In the genomic region with DNA sequence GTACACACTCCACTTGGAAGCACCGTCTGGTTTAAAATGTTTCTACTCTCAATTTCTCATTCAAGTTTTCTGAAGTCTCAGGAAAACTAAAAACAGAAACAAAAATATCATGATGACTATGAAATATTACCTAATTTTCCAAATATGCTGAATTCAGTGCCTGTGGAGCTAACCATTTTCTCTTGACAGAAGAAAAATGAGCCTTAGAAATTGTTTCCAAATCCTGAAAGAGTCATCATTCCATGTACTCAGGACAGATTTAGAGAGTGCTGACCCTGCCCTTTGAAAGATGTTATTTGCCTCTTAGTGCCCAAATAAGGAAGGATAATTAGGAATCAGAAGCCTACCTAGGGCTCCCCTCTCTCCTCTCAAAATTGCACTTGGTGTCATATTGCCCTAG, we compare ENCODE assay signal across 13 cellular contexts.
"Had no signal": no experiment of that assay in that cellular context is flagged by ENCODE, and none has a peak within 500 bp of the region (broad histone marks: within the 10 kb centered on the region; RNA-seq: fewer than 3 reads in every experiment).

No MANE protein-coding gene starts in this region.

- H3K27me3 ChIP-seq: ovary, sigmoid colon had no signal

- H3K4me3 Mint-ChIP-seq: activated naive CD4-positive, alpha-beta T cell treated with anti-CD3 and anti-CD28 coated beads for 36 hours; activated naive CD8-positive, alpha-beta T cell treated with anti-CD3 and anti-CD28 coated beads, Interleukin-2, amount 50 U/mL, for 24 hours; endodermal cell; T-cell had no signal

- ATAC-seq: activated naive CD8-positive, alpha-beta T cell treated with anti-CD3 and anti-CD28 coated beads, Interleukin-2, amount 50 U/mL, for 24 hours; left lobe of liver had no signal

- H3K9me3 ChIP-seq: ovary, sigmoid colon had no signal

- H3K36me3 ChIP-seq: ovary, sigmoid colon had no signal

- H3K27ac Mint-ChIP-seq: activated naive CD4-positive, alpha-beta T cell treated with anti-CD3 and anti-CD28 coated beads for 36 hours; activated naive CD8-positive, alpha-beta T cell treated with anti-CD3 and anti-CD28 coated beads, Interleukin-2, amount 50 U/mL, for 24 hours; activated T-helper 2 cell treated with anti-CD3 and anti-CD28 coated beads, Interferon-gamma antibody, Interleukin-2, Interleukin-4, amounts not matched to agents 10 μg/mL and 5 μg/mL and 100 μg/mL, durations not matched to agents 14 hours and 24 hours and 36 hours; endodermal cell had no signal

- H3K36me3 Mint-ChIP-seq: T-cell had no signal

- H3K27ac ChIP-seq: dorsolateral prefrontal cortex, hepatocyte, ovary had no signal

- H3K4me3 ChIP-seq: dorsolateral prefrontal cortex, hepatocyte, ovary, sigmoid colon had no signal

- DNase-seq: activated CD4-positive, alpha-beta T cell treated with anti-CD3 and anti-CD28 coated beads, Interleukin-2, amount 50 U/mL, for 48 hours; activated naive CD4-positive, alpha-beta T cell treated with anti-CD3 and anti-CD28 coated beads for 36 hours; activated naive CD8-positive, alpha-beta T cell treated with anti-CD3 and anti-CD28 coated beads, Interleukin-2, amount 50 U/mL, for 24 hours; dorsolateral prefrontal cortex; endodermal cell; ovary; sigmoid colon; stimulated activated CD4-positive, alpha-beta T cell treated with anti-CD3 and anti-CD28 coated beads, Interleukin-1b, Interleukin-23, amount 100 ng/mL, for 48 hours; T-cell; T-helper 9 cell had no signal

- H2AFZ ChIP-seq: hepatocyte had no signal

- H3K4me1 ChIP-seq: sigmoid colon had no signal

- H3K4me2 ChIP-seq: hepatocyte had no signal

- H3K9me3 Mint-ChIP-seq: activated naive CD4-positive, alpha-beta T cell treated with anti-CD3 and anti-CD28 coated beads for 36 hours; activated naive CD8-positive, alpha-beta T cell treated with anti-CD3 and anti-CD28 coated beads, Interleukin-2, amount 50 U/mL, for 24 hours; activated T-helper 2 cell treated with anti-CD3 and anti-CD28 coated beads, Interferon-gamma antibody, Interleukin-2, Interleukin-4, amounts not matched to agents 10 μg/mL and 5 μg/mL and 100 μg/mL, durations not matched to agents 14 hours and 24 hours and 36 hours; endodermal cell; T-cell had no signal

- H3K4me1 Mint-ChIP-seq: endodermal cell had no signal

- H3K79me2 ChIP-seq: hepatocyte had no signal
